Comparison of ENCODE assay signal across 18 cellular contexts in the genomic region with DNA sequence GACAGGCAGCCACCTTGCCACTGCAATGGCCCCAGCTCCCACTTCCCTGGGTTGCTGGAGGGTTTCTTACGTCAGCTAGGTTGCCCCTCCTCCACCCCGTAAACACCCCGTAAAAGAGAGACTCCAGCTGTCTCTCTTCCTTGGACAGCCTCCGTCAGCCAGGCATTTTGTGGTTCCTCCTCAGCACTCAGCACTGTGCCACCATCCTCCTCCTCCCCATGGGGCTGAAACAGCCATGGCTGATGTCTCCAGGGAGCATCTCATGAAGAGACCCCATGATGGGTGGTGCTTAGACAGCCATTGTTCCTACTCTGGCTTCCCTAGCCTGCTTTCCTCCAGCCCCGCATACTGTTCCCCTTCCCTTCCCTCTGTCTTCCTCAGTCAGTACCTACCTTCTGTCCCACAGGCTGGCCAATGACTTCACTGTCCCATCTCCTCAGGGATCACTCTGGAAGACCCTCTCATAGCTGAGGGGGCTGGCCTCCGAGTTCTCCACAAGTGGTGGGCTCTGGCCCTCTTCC.
"Had no signal": no experiment of that assay in that cellular context is flagged by ENCODE, and none has a peak within 500 bp of the region (broad histone marks: within the 10 kb centered on the region; RNA-seq: fewer than 3 reads in every experiment).

No MANE protein-coding gene starts in this region.

- H3K4me3 ChIP-seq: dorsolateral prefrontal cortex, lung, prostate gland, sigmoid colon, testis, tibial artery, upper lobe of left lung, uterus had no signal

- H3K36me3 Mint-ChIP-seq: memory B cell; natural killer cell; stimulated activated effector memory CD8-positive, alpha-beta T cell treated with anti-CD3 and anti-CD28 coated beads, Interleukin-12 subunit alpha, Interleukin-12 subunit beta, amount 100 ng/mL, for 72 hours had no signal

- H3K4me3 Mint-ChIP-seq: memory B cell; natural killer cell; stimulated activated effector memory CD8-positive, alpha-beta T cell treated with anti-CD3 and anti-CD28 coated beads, Interleukin-12 subunit alpha, Interleukin-12 subunit beta, amount 100 ng/mL, for 72 hours had no signal

- H3K9me3 Mint-ChIP-seq: memory B cell had no signal

- DNase-seq: dorsolateral prefrontal cortex; effector CD4-positive, alpha-beta T cell; natural killer cell; right cardiac atrium; sigmoid colon; stimulated activated CD4-positive, alpha-beta T cell treated with anti-CD3 and anti-CD28 coated beads, Interleukin-2, amount 100 ng/mL, for 24 hours; stimulated activated CD4-positive, alpha-beta T cell treated with anti-CD3 and anti-CD28 coated beads, Interleukin-4, amount 100 ng/mL, for 24 hours; stimulated activated naive CD8-positive, alpha-beta T cell treated with anti-CD3 and anti-CD28 coated beads, Interleukin-15, Interleukin-2, amounts not matched to agents 100 U/mL and 50 U/mL, for 24 hours; substantia nigra; testis; tibial artery; upper lobe of left lung; uterus had no signal

- H3K4me1 ChIP-seq: prostate gland had no signal

- H3K27ac Mint-ChIP-seq: memory B cell; natural killer cell; stimulated activated effector memory CD8-positive, alpha-beta T cell treated with anti-CD3 and anti-CD28 coated beads, Interleukin-12 subunit alpha, Interleukin-12 subunit beta, amount 100 ng/mL, for 72 hours had no signal

- H3K9me3 ChIP-seq: prostate gland, sigmoid colon, testis, tibial artery, upper lobe of left lung, uterus had no signal

- H3K36me3 ChIP-seq: prostate gland, sigmoid colon, tibial artery, upper lobe of left lung, uterus had no signal

- ATAC-seq: left lobe of liver; natural killer cell; right cardiac atrium; stimulated activated effector memory CD8-positive, alpha-beta T cell treated with anti-CD3 and anti-CD28 coated beads, Interleukin-12 subunit alpha, Interleukin-12 subunit beta, amount 100 ng/mL, for 72 hours; stimulated activated naive CD8-positive, alpha-beta T cell treated with anti-CD3 and anti-CD28 coated beads, Interleukin-15, Interleukin-2, amounts not matched to agents 100 U/mL and 50 U/mL, for 24 hours had no signal

- H3K27me3 ChIP-seq: testis had no signal

- H3K4me1 Mint-ChIP-seq: stimulated activated effector memory CD8-positive, alpha-beta T cell treated with anti-CD3 and anti-CD28 coated beads, Interleukin-12 subunit alpha, Interleukin-12 subunit beta, amount 100 ng/mL, for 72 hours had no signal
